In the genomic region with DNA sequence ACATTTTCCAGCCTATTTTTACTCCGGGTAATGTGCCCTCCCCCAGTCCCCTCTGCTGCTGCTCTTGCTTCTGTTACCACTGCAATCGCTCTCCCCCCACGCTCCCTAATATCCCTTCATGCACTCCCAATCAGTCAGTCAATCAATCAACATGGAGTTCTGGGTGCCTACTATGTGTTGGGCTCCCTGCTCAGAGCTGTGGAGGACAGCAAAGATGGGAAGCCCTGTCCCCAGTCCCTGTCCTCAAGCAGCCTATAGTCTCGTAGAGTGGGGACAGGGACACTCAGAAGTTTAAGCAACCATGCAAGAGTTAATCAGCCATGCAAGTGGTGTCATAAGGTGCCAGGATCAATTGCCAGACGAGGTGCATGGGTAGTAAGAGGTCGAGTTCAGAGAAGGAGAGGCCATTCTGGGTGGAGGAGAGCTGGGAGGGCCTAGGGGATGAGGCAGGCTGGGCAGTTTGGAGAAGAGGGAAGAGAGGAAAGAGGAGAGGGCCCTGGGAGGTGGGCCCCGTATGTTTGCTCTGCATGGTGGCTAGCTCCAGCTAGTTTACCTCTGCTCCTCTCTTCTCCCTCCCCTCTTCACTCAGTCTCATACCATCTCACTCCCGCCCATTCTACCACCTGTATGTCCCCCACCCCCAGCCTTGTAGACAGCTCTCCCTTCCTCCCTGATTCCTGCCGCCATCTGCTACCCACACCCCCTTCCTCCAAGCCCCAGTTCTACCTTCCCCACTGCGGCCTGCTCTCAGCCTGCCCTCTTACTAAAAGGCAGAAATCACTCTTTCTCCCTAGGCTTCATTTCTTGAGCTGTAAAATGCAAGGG, we compare ENCODE assay signal across 2 cellular contexts.
TF ChIP-seq lines count a peak whose summit lies in the region.

No MANE protein-coding gene starts in this region.

TF ChIP-seq in GM23338, 12 proteins besides CTCF, POLR2A, EP300 and RAD21 (continues in another document):
- TF ChIP-seq ZNF331 (CRISPR knock-in tag; IDR thresholded peaks at IDR 0.05; ENCODE audit: low read depth) (no peak), JUNB (IDR thresholded peaks at IDR 0.05; ENCODE audit: unreplicated experiment) (no peak), NANOG (IDR thresholded peaks at IDR 0.05; ENCODE audit: borderline replicate concordance) (no peak), CREB1 (CRISPR knock-in tag; IDR thresholded peaks at IDR 0.05; ENCODE audit: low read depth) (no peak), EZH2 (IDR thresholded peaks at IDR 0.05; ENCODE audit: low read depth, unreplicated experiment) (no peak), ZNF114 (CRISPR knock-in tag; IDR thresholded peaks at IDR 0.05) (no peak), STAT1 (IDR thresholded peaks at IDR 0.05; ENCODE audit: unreplicated experiment) (no peak)
- TF ChIP-seq, protein P1, sequence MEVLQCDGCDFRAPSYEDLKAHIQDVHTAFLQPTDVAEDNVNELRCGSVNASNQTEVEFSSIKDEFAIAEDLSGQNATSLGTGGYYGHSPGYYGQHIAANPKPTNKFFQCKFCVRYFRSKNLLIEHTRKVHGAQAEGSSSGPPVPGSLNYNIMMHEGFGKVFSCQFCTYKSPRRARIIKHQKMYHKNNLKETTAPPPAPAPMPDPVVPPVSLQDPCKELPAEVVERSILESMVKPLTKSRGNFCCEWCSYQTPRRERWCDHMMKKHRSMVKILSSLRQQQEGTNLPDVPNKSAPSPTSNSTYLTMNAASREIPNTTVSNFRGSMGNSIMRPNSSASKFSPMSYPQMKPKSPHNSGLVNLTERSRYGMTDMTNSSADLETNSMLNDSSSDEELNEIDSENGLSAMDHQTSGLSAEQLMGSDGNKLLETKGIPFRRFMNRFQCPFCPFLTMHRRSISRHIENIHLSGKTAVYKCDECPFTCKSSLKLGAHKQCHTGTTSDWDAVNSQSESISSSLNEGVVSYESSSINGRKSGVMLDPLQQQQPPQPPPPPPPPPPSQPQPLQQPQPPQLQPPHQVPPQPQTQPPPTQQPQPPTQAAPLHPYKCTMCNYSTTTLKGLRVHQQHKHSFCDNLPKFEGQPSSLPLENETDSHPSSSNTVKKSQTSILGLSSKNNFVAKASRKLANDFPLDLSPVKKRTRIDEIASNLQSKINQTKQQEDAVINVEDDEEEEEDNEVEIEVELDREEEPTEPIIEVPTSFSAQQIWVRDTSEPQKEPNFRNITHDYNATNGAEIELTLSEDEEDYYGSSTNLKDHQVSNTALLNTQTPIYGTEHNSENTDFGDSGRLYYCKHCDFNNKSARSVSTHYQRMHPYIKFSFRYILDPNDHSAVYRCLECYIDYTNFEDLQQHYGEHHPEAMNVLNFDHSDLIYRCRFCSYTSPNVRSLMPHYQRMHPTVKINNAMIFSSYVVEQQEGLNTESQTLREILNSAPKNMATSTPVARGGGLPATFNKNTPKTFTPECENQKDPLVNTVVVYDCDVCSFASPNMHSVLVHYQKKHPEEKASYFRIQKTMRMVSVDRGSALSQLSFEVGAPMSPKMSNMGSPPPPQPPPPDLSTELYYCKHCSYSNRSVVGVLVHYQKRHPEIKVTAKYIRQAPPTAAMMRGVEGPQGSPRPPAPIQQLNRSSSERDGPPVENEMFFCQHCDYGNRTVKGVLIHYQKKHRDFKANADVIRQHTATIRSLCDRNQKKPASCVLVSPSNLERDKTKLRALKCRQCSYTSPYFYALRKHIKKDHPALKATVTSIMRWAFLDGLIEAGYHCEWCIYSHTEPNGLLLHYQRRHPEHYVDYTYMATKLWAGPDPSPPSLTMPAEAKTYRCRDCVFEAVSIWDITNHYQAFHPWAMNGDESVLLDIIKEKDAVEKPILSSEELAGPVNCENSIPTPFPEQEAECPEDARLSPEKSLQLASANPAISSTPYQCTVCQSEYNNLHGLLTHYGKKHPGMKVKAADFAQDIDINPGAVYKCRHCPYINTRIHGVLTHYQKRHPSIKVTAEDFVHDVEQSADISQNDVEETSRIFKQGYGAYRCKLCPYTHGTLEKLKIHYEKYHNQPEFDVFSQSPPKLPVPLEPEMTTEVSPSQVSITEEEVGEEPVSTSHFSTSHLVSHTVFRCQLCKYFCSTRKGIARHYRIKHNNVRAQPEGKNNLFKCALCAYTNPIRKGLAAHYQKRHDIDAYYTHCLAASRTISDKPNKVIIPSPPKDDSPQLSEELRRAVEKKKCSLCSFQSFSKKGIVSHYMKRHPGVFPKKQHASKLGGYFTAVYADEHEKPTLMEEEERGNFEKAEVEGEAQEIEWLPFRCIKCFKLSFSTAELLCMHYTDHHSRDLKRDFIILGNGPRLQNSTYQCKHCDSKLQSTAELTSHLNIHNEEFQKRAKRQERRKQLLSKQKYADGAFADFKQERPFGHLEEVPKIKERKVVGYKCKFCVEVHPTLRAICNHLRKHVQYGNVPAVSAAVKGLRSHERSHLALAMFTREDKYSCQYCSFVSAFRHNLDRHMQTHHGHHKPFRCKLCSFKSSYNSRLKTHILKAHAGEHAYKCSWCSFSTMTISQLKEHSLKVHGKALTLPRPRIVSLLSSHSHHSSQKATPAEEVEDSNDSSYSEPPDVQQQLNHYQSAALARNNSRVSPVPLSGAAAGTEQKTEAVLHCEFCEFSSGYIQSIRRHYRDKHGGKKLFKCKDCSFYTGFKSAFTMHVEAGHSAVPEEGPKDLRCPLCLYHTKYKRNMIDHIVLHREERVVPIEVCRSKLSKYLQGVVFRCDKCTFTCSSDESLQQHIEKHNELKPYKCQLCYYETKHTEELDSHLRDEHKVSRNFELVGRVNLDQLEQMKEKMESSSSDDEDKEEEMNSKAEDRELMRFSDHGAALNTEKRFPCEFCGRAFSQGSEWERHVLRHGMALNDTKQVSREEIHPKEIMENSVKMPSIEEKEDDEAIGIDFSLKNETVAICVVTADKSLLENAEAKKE (CRISPR knock-in tag; IDR thresholded peaks at IDR 0.05): no peak
- TF ChIP-seq, protein P2, sequence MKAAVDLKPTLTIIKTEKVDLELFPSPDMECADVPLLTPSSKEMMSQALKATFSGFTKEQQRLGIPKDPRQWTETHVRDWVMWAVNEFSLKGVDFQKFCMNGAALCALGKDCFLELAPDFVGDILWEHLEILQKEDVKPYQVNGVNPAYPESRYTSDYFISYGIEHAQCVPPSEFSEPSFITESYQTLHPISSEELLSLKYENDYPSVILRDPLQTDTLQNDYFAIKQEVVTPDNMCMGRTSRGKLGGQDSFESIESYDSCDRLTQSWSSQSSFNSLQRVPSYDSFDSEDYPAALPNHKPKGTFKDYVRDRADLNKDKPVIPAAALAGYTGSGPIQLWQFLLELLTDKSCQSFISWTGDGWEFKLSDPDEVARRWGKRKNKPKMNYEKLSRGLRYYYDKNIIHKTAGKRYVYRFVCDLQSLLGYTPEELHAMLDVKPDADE (IDR thresholded peaks at IDR 0.05): no peak

TF ChIP-seq in H1, 55 proteins besides CTCF, POLR2A, EP300 and RAD21:
- TF ChIP-seq KDM5A (IDR thresholded peaks at IDR 0.05; ENCODE audit: low read length): no peak
- no peak for TF ChIP-seq PHF8 (conservative IDR thresholded peaks at IDR 0.05; ENCODE audit: low read depth, low read length)
- TF ChIP-seq, protein P3, sequence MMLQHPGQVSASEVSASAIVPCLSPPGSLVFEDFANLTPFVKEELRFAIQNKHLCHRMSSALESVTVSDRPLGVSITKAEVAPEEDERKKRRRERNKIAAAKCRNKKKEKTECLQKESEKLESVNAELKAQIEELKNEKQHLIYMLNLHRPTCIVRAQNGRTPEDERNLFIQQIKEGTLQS (IDR thresholded peaks at IDR 0.05; ENCODE audit: insufficient read depth, low read depth, low read length): no peak
- TF ChIP-seq BACH1 (IDR thresholded peaks at IDR 0.05; ENCODE audit: low read length): no peak
- no peak for TF ChIP-seq CHD2 (IDR thresholded peaks at IDR 0.05; ENCODE audit: low read length)
- no peak for TF ChIP-seq POU5F1 (IDR thresholded peaks at IDR 0.05; ENCODE audit: low read depth, low read length)
- TF ChIP-seq CTBP2 (IDR thresholded peaks at IDR 0.05; ENCODE audit: borderline replicate concordance, insufficient read depth, insufficient read length, low read length): no peak
